ENCODE assay signal across 17 cellular contexts in genomic region chr3:51397389-51397788, GRCh38. TPM values are rescaled to one million over a fixed set of nuclear protein-coding genes. Genes with fewer than 3 reads are reported as not detected.
DNase-seq lines count a peak whose midpoint lies in the region; ATAC-seq and TF ChIP-seq lines count a peak whose summit lies in the region.
"Had no signal": no experiment of that assay in that cellular context is flagged by ENCODE, and none has a peak within 500 bp of the region (broad histone marks: within the 10 kb centered on the region; RNA-seq: fewer than 3 reads in every experiment).

No MANE protein-coding gene starts in this region.

- H3K4me2 ChIP-seq in BLaER1 treated with 17β-estradiol and CSF1 and Interleukin-3, amounts not matched to agents 10 nM and 100 nM = no peak overlapping the region; a peak in 1 of 22 replicates
- H3K4me2 ChIP-seq in neural progenitor cell = no peak overlapping the region
- H3K4me2 ChIP-seq: PC-9 had no signal

- H3F3A ChIP-seq in neural progenitor cell (ENCODE audit: low read depth) = peaks cover 56% of the 10 kb centered on the region

- peaks cover 62% of the 10 kb centered on the region for H3K36me3 Mint-ChIP-seq in brain
- H3K36me3 Mint-ChIP-seq in neural progenitor cell = peaks cover 38% of the 10 kb centered on the region

- peaks cover 2 to 19% (median 4%) of the 10 kb centered on the region in 5 experiments for H3K9me3 Mint-ChIP-seq in brain
- H3K9me3 Mint-ChIP-seq in neural progenitor cell = peaks cover 14% of the 10 kb centered on the region
- H3K9me3 Mint-ChIP-seq: activated B cell treated with CpG ODN at 0.5 μM for 24 hours had no signal

- TF ChIP-seq POLR2A in GM18505 (IDR thresholded peaks at IDR 0.05; ENCODE audit: borderline replicate concordance, extremely low read depth, insufficient read depth, insufficient read length) = peak; percentile 22

- TF ChIP-seq CTCF in brain (conservative IDR thresholded peaks at IDR 0.05) (no peak), neural progenitor cell (IDR thresholded peaks at IDR 0.05) (no peak)

- ATAC-seq in GM18505 (IDR thresholded peaks at IDR 0.05; ENCODE audit: unreplicated experiment) = no peak
- ATAC-seq: foreskin keratinocyte, GM12878 had no signal

- no peak overlapping the region for H3K4me3 ChIP-seq in BLaER1 treated with 17β-estradiol and CSF1 and Interleukin-3, amounts not matched to agents 10 nM and 100 nM
- H3K4me3 ChIP-seq in neural progenitor cell = no peak overlapping the region
- H3K4me3 ChIP-seq: GM12878, PC-9, suprapubic skin had no signal

- no peaks in the 10 kb centered on the region for H3K9me3 ChIP-seq in BLaER1 treated with 17β-estradiol and CSF1 and Interleukin-3, amounts not matched to agents 10 nM and 100 nM (replicated peaks in 1 of 11)
- H3K9me3 ChIP-seq in neural progenitor cell (ENCODE audit: low read depth) = no peaks in the 10 kb centered on the region
- H3K9me3 ChIP-seq: suprapubic skin had no signal

- H3K4me1 Mint-ChIP-seq in brain (peaks cover 50% of the 10 kb centered on the region), neural progenitor cell (peaks cover 34% of the 10 kb centered on the region)

- H2AFZ ChIP-seq in neural progenitor cell (replicated peaks) = no peak overlapping the region
- H2AFZ ChIP-seq: PC-9 had no signal

- H3K4me3 Mint-ChIP-seq in brain = peak overlapping the region in 1 of 5 experiments; percentile 51
- H3K4me3 Mint-ChIP-seq in neural progenitor cell = no peak overlapping the region
- H3K4me3 Mint-ChIP-seq: activated B cell treated with CpG ODN at 0.5 μM for 24 hours had no signal

- H4K20me1 ChIP-seq in BLaER1 treated with 17β-estradiol and CSF1 and Interleukin-3, amounts not matched to agents 10 nM and 100 nM = peaks cover 39 to 89% (median 68%) of the 10 kb centered on the region in 11 experiments
- peaks cover 55% of the 10 kb centered on the region for H4K20me1 ChIP-seq in neural progenitor cell (ENCODE audit: low read depth)

- H3K27me3 ChIP-seq in BLaER1 treated with 17β-estradiol and CSF1 and Interleukin-3, amounts not matched to agents 10 nM and 100 nM = no peaks in the 10 kb centered on the region
- no peaks in the 10 kb centered on the region for H3K27me3 ChIP-seq in neural progenitor cell
- H3K27me3 ChIP-seq: foreskin keratinocyte, suprapubic skin had no signal

- no peak overlapping the region; a peak in 1 of 22 replicates for H3K27ac ChIP-seq in BLaER1 treated with 17β-estradiol and CSF1 and Interleukin-3, amounts not matched to agents 10 nM and 100 nM
- peak overlapping the region; percentile 72 for H3K27ac ChIP-seq in neural progenitor cell
- H3K27ac ChIP-seq: foreskin keratinocyte, HL-60, PC-9, suprapubic skin had no signal

- H3K27me3 Mint-ChIP-seq in brain (peaks cover 7% of the 10 kb centered on the region), neural progenitor cell (ENCODE audit: insufficient read depth, low read depth) (peaks cover 10% of the 10 kb centered on the region)
- H3K27me3 Mint-ChIP-seq: activated B cell treated with CpG ODN at 0.5 μM for 24 hours had no signal

- H3K79me2 ChIP-seq in neural progenitor cell (ENCODE audit: low read depth) = peaks cover 40% of the 10 kb centered on the region

- H3K36me3 ChIP-seq in BLaER1 treated with 17β-estradiol and CSF1 and Interleukin-3, amounts not matched to agents 10 nM and 100 nM = peaks cover 69 to 99% (median 96%) of the 10 kb centered on the region in 11 experiments
- H3K36me3 ChIP-seq in neural progenitor cell = peaks cover 14% of the 10 kb centered on the region

- DNase-seq in neural progenitor cell (ENCODE audit: low spot score) (no peak), HuH-7.5 (ENCODE audit: low spot score) (no peak), AML-193 (lab: John Stamatoyannopoulos, UW) (no peak), DMS 273 treated with DMSO at 0.1 percent for 48 hours (lab: John Stamatoyannopoulos, UW) (no peak)
- DNase-seq: activated B cell treated with CpG ODN at 0.5 μM for 24 hours; EL; foreskin keratinocyte; NCI-H187 treated with DMSO at 0.1 percent for 48 hours; NCI-H524; stimulated activated CD4-positive, alpha-beta T cell treated with anti-CD3 and anti-CD28 coated beads, Interleukin-15, amount 100 ng/mL, for 24 hours had no signal

- H3K4me1 ChIP-seq in BLaER1 treated with 17β-estradiol and CSF1 and Interleukin-3, amounts not matched to agents 10 nM and 100 nM = peaks cover 41 to 87% (median 60%) of the 10 kb centered on the region in 10 experiments
- peaks cover 19% of the 10 kb centered on the region for H3K4me1 ChIP-seq in neural progenitor cell
- H3K4me1 ChIP-seq: foreskin keratinocyte had no signal

- H3K27ac Mint-ChIP-seq in brain (peak overlapping the region; percentile 52 to 91 (median 83)), neural progenitor cell (no peak overlapping the region)
- H3K27ac Mint-ChIP-seq: activated B cell treated with CpG ODN at 0.5 μM for 24 hours had no signal

- peak overlapping the region in 6 of 11 experiments; percentile 15 to 100 (median 28); a peak in 7 of 22 replicates for H3K9ac ChIP-seq in BLaER1 treated with 17β-estradiol and CSF1 and Interleukin-3, amounts not matched to agents 10 nM and 100 nM
- no peak overlapping the region for H3K9ac ChIP-seq in neural progenitor cell

RNA-seq across cellular contexts. Expression of gene RBM15B, which starts 6.3 kb away (rescaled TPM):
- 25.2 TPM for polyA plus RNA-seq in brain (ENCODE audit: insufficient read depth, low read depth, low replicate concordance)
- 28.1 and 47.9 TPM in 2 replicates for total RNA-seq in neural progenitor cell (ENCODE audit: low replicate concordance)

RNA-seq across cellular contexts. Expression of gene MANF, which starts 12.3 kb away (rescaled TPM):
- 60.3 TPM for polyA plus RNA-seq in brain (ENCODE audit: insufficient read depth, low read depth, low replicate concordance)
- total RNA-seq in neural progenitor cell (ENCODE audit: low replicate concordance) = 51.1 and 68.9 TPM in 2 replicates
